8 cellular contexts compared by ENCODE assay signal in the genomic region with DNA sequence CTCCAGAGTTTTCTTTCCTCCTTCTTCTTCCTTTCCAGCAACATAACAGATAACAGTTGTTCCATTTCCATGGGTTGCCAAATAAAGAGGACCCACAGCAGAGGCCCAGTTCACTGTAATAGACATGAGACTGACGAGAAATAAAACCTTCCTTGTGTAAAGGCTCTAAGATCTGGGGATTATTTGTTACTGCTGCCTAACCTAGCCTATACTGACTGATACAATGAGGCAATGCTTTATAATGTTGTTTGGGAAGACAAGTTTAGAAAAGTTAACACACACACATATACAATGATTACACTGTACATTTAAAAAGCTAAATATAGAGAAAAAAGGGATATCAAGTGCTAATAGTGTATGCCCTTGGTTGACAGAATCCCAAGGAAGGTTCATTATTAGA.
"Had no signal": no experiment of that assay in that cellular context is flagged by ENCODE, and none has a peak within 500 bp of the region (broad histone marks: within the 10 kb centered on the region; RNA-seq: fewer than 3 reads in every experiment).

No MANE protein-coding gene starts in this region.

- DNase-seq: GDM1, GF-D8 had no signal

- ATAC-seq: GM12878 had no signal

- H3K4me3 ChIP-seq: GM12878 had no signal

- FAIRE-seq: G401.6, GM12878, GM12891, GM12892, GM18507, GM19239 had no signal
